Comparison of ENCODE assay signal across 28 cellular contexts in genomic region chr9:33407061-33407460, GRCh38. TPM values are rescaled to one million over a fixed set of nuclear protein-coding genes. Genes with fewer than 3 reads are reported as not detected.
DNase-seq lines count a peak whose midpoint lies in the region; ATAC-seq, FAIRE-seq and TF ChIP-seq lines count a peak whose summit lies in the region.
"Had no signal": no experiment of that assay in that cellular context is flagged by ENCODE, and none has a peak within 500 bp of the region (broad histone marks: within the 10 kb centered on the region; RNA-seq: fewer than 3 reads in every experiment).

No MANE protein-coding gene starts in this region.

- H3K4me2 ChIP-seq in SK-N-SH (no peak overlapping the region), K562 (ENCODE audit: insufficient read depth, low read length) (no peak overlapping the region)
- H3K4me2 ChIP-seq: GM23338 had no signal

- no peaks in the 10 kb centered on the region for H3K79me2 ChIP-seq in SK-N-SH (ENCODE audit: insufficient read depth)
- no peaks in the 10 kb centered on the region for H3K79me2 ChIP-seq in K562 (ENCODE audit: control insufficient read depth, insufficient read depth, low read length)

- H2AFZ ChIP-seq in SK-N-SH (ENCODE audit: low read depth), result no peak overlapping the region
- H2AFZ ChIP-seq in K562 (ENCODE audit: low read depth, low read length), result no peak overlapping the region
- H2AFZ ChIP-seq: GM23338 had no signal

- no TSS peak for BruUV-seq in K562 (replicated peaks; lab: Mats Ljungman, UMichigan)

- H3K9me3 ChIP-seq in SK-N-SH (no peaks in the 10 kb centered on the region), K562 (replicated peaks; ENCODE audit: control insufficient read depth, insufficient read depth, low read depth, low read length) (no peaks in the 10 kb centered on the region)
- H3K9me3 ChIP-seq: BE2C; BLaER1 treated with 17β-estradiol and CSF1 and Interleukin-3, amounts not matched to agents 10 nM and 100 nM; HAP-1 had no signal

- H3K4me1 ChIP-seq in SK-N-SH (ENCODE audit: control insufficient read depth in 1 of 2, insufficient read depth in 2 of 2, low read depth in 1 of 2, low read length in 1 of 2) (no peaks in the 10 kb centered on the region), K562 (replicated peaks in 1 of 2; ENCODE audit: control insufficient read depth in 2 of 2, insufficient read depth in 2 of 2, low read length in 2 of 2) (peaks cover 2 to 26% of the 10 kb centered on the region in 2 experiments; a peak in 2 of 5 replicates)
- H3K4me1 ChIP-seq: BE2C, HAP-1 had no signal

- WGBS in SK-N-SH (ENCODE audit: low lambda C conversion rate), result 78% methylated on average over 3 of the region's 3 CpGs
- WGBS in K562 (ENCODE audit: insufficient coverage, low coverage, missing lambda C conversion rate), result 71% methylated on average over 2 of the region's 3 CpGs

- H3K27me3 ChIP-seq in SK-N-SH (ENCODE audit: insufficient read depth) (no peaks in the 10 kb centered on the region), K562 (ENCODE audit: control insufficient read depth in 2 of 2, insufficient read depth in 2 of 2, low read length in 2 of 2) (no peaks in the 10 kb centered on the region)
- H3K27me3 ChIP-seq: BE2C; BLaER1 treated with 17β-estradiol and CSF1 and Interleukin-3, amounts not matched to agents 10 nM and 100 nM had no signal

- H3F3A ChIP-seq in SK-N-SH (replicated peaks; ENCODE audit: insufficient read depth), result no peaks in the 10 kb centered on the region

- H3K4me3 ChIP-seq in SK-N-SH (ENCODE audit: low read depth in 2 of 2, low read length in 1 of 2) (no peak overlapping the region), K562 (no peak overlapping the region)
- H3K4me3 ChIP-seq: BLaER1 treated with 17β-estradiol and CSF1 and Interleukin-3, amounts not matched to agents 10 nM and 100 nM; GM23338; HAP-1 had no signal

- H3K27me3 Mint-ChIP-seq in stimulated activated naive B cell treated with anti-CD40 and anti-IgM and Interleukin-4, amounts not matched to agents 10 μg/mL and 1 μg/mL and 100 μg/mL, for 72 hours, result peaks cover 14 to 20% of the 10 kb centered on the region in 2 donors
- H3K27me3 Mint-ChIP-seq: CD4-positive, alpha-beta T cell had no signal

- in situ Hi-C loops in K562 (cut with MboI), result loop anchor here (10.0 kb wide), 1 partner anchor 58 kb away; no protein-coding TSS in a partner anchor

- TF ChIP-seq EP300 in SK-N-SH (IDR thresholded peaks at IDR 0.05; ENCODE audit: borderline replicate concordance in 1 of 2, low read depth in 1 of 2, low read length in 1 of 2) (no peak), K562 (IDR thresholded peaks at IDR 0.05; ENCODE audit: low read length) (no peak)

- no peak for TF ChIP-seq POLR2A in K562 (conservative IDR thresholded peaks at IDR 0.05)

- H3K9me3 Mint-ChIP-seq in stimulated activated effector memory CD8-positive, alpha-beta T cell treated with anti-CD3 and anti-CD28 coated beads, Interleukin-12 subunit alpha, Interleukin-12 subunit beta, amount 100 ng/mL, for 72 hours, result no peaks in the 10 kb centered on the region
- H3K9me3 Mint-ChIP-seq in stimulated activated naive B cell treated with anti-CD40 and anti-IgM and Interleukin-4, amounts not matched to agents 10 μg/mL and 1 μg/mL and 100 μg/mL, for 72 hours, result no peaks in the 10 kb centered on the region
- no peaks in the 10 kb centered on the region for H3K9me3 Mint-ChIP-seq in activated naive CD4-positive, alpha-beta T cell treated with anti-CD3 and anti-CD28 coated beads, Interleukin-2, amount 50 U/mL, for 72 hours
- H3K9me3 Mint-ChIP-seq: CD4-positive, alpha-beta T cell; GM23338; HFFc6 had no signal

- H4K20me1 ChIP-seq in SK-N-SH (ENCODE audit: insufficient read depth), result no peaks in the 10 kb centered on the region
- no peaks in the 10 kb centered on the region for H4K20me1 ChIP-seq in K562 (replicated peaks; ENCODE audit: control insufficient read depth, insufficient read depth, low read length)
- H4K20me1 ChIP-seq: BLaER1 treated with 17β-estradiol and CSF1 and Interleukin-3, amounts not matched to agents 10 nM and 100 nM had no signal

- CTCF ChIA-PET in SK-N-SH (lab: Yijun Ruan, JAX), result interaction anchor here (1.4 to 2.4 kb wide), 2 partner anchors 46 to 59 kb away, joined by 9 read pairs; no protein-coding TSS in a partner anchor
- CTCF ChIA-PET in K562 (lab: Yijun Ruan, JAX; ENCODE audit: low intra/inter-chr PET ratio), result no interaction called here

- FAIRE-seq in K562 (lab: Jason Lieb, UNC), result no peak
- FAIRE-seq: A204.1, GM12891, GM18507, H54 had no signal

- no peak overlapping the region for H3K4me3 Mint-ChIP-seq in stimulated activated effector memory CD8-positive, alpha-beta T cell treated with anti-CD3 and anti-CD28 coated beads, Interleukin-12 subunit alpha, Interleukin-12 subunit beta, amount 100 ng/mL, for 72 hours
- no peak overlapping the region for H3K4me3 Mint-ChIP-seq in stimulated activated naive B cell treated with anti-CD40 and anti-IgM and Interleukin-4, amounts not matched to agents 10 μg/mL and 1 μg/mL and 100 μg/mL, for 72 hours
- H3K4me3 Mint-ChIP-seq: CD14-positive monocyte; CD4-positive, alpha-beta T cell; GM23338; HFFc6 had no signal

- peak overlapping the region; percentile 34 for H3K27ac Mint-ChIP-seq in stimulated activated effector memory CD8-positive, alpha-beta T cell treated with anti-CD3 and anti-CD28 coated beads, Interleukin-12 subunit alpha, Interleukin-12 subunit beta, amount 100 ng/mL, for 72 hours
- no peak overlapping the region for H3K27ac Mint-ChIP-seq in stimulated activated naive B cell treated with anti-CD40 and anti-IgM and Interleukin-4, amounts not matched to agents 10 μg/mL and 1 μg/mL and 100 μg/mL, for 72 hours
- no peak overlapping the region for H3K27ac Mint-ChIP-seq in activated naive CD4-positive, alpha-beta T cell treated with anti-CD3 and anti-CD28 coated beads, Interleukin-2, amount 50 U/mL, for 72 hours
- H3K27ac Mint-ChIP-seq: CD14-positive monocyte; CD4-positive, alpha-beta T cell; GM23338; HFFc6 had no signal

- H3K27ac ChIP-seq in SK-N-SH (ENCODE audit: low read depth in 2 of 2, low read length in 1 of 2), result no peak overlapping the region
- H3K27ac ChIP-seq in K562 (ENCODE audit: extremely low read depth, low read depth, low read length), result no peak overlapping the region
- H3K27ac ChIP-seq: 22Rv1; BLaER1 treated with 17β-estradiol and CSF1 and Interleukin-3, amounts not matched to agents 10 nM and 100 nM had no signal

- TF ChIP-seq RAD21 in SK-N-SH (IDR thresholded peaks at IDR 0.05; ENCODE audit: low read length), result no peak
- no peak for TF ChIP-seq RAD21 in K562 (CRISPR knock-in tag; conservative IDR thresholded peaks at IDR 0.05 in 1 of 2, IDR thresholded peaks at IDR 0.05 in 1 of 2)

- DNase-seq in SK-N-SH (no peak), K562 (ENCODE audit: extremely low read depth in 1 of 4, low spot score in 3 of 4) (no peak), NCI-H1105 (lab: John Stamatoyannopoulos, UW) (no peak)
- no peak for DNase-seq in stimulated activated effector memory CD8-positive, alpha-beta T cell treated with anti-CD3 and anti-CD28 coated beads, Interleukin-12 subunit alpha, Interleukin-12 subunit beta, amount 100 ng/mL, for 72 hours (ENCODE audit: low spot score in 2 of 2)
- DNase-seq in stimulated activated naive B cell treated with anti-CD40 and anti-IgM and Interleukin-4, amounts not matched to agents 10 μg/mL and 1 μg/mL and 100 μg/mL, for 72 hours, result no peak
- DNase-seq in activated naive CD4-positive, alpha-beta T cell treated with anti-CD3 and anti-CD28 coated beads, Interleukin-2, amount 50 U/mL, for 72 hours (ENCODE audit: low spot score in 2 of 2), result no peak
- DNase-seq: ACHN; AML-193; BE2C; Calu3; CD4-positive, alpha-beta T cell; COR-L47; DMS53; DMS79 treated with DMSO at 0.1 percent for 48 hours; GF-D8; HFFc6 had no signal

- intact Hi-C loops in K562 (cut with micrococcal nuclease), result loop anchor here (10.0 kb wide), 1 partner anchor 218 kb away; no protein-coding TSS in a partner anchor

- H3K9ac ChIP-seq in SK-N-SH (no peak overlapping the region), K562 (ENCODE audit: insufficient read depth in 1 of 2, low read depth in 2 of 2, low read length in 2 of 2) (no peak overlapping the region)
- H3K9ac ChIP-seq: BLaER1 treated with 17β-estradiol and CSF1 and Interleukin-3, amounts not matched to agents 10 nM and 100 nM had no signal

- ATAC-seq in SK-N-SH treated with all-trans-retinoic acid at 6 μM for 48 hours, result no peak
- no peak for ATAC-seq in K562
- ATAC-seq in stimulated activated effector memory CD8-positive, alpha-beta T cell treated with anti-CD3 and anti-CD28 coated beads, Interleukin-12 subunit alpha, Interleukin-12 subunit beta, amount 100 ng/mL, for 72 hours, result no peak
- no peak for ATAC-seq in stimulated activated naive B cell treated with anti-CD40 and anti-IgM and Interleukin-4, amounts not matched to agents 10 μg/mL and 1 μg/mL and 100 μg/mL, for 72 hours (replicated peaks)
- no peak for ATAC-seq in activated naive CD4-positive, alpha-beta T cell treated with anti-CD3 and anti-CD28 coated beads, Interleukin-2, amount 50 U/mL, for 72 hours
- ATAC-seq: GM23338 had no signal

- no peaks in the 10 kb centered on the region for H3K9me1 ChIP-seq in K562 (ENCODE audit: control insufficient read depth, insufficient read depth, low read length)

- H3K36me3 ChIP-seq in SK-N-SH (replicated peaks in 1 of 2; ENCODE audit: control insufficient read depth in 1 of 2, insufficient read depth in 2 of 2, low read length in 1 of 2) (no peaks in the 10 kb centered on the region), K562 (ENCODE audit: control insufficient read depth, insufficient read depth, low read length) (no peaks in the 10 kb centered on the region)
- H3K36me3 ChIP-seq: BE2C; BLaER1 treated with 17β-estradiol and CSF1 and Interleukin-3, amounts not matched to agents 10 nM and 100 nM; HAP-1 had no signal

- no peaks in the 10 kb centered on the region for H3K9me2 ChIP-seq in SK-N-SH

- no peak for TF ChIP-seq CTCF in SK-N-SH (IDR thresholded peaks at IDR 0.05)
- TF ChIP-seq CTCF in K562 (IDR thresholded peaks at IDR 0.05 in 2 of 3, conservative IDR thresholded peaks at IDR 0.05 in 1 of 3; ENCODE audit: insufficient read depth in 2 of 3, low read depth in 1 of 3, low read length in 3 of 3), result no peak

- POLR2A ChIA-PET in SK-N-SH (lab: Yijun Ruan, JAX) (no interaction called here), K562 (lab: Yijun Ruan, JAX) (no interaction called here)

- H3K4me1 Mint-ChIP-seq in stimulated activated effector memory CD8-positive, alpha-beta T cell treated with anti-CD3 and anti-CD28 coated beads, Interleukin-12 subunit alpha, Interleukin-12 subunit beta, amount 100 ng/mL, for 72 hours, result peaks cover 7% of the 10 kb centered on the region
- no peaks in the 10 kb centered on the region for H3K4me1 Mint-ChIP-seq in stimulated activated naive B cell treated with anti-CD40 and anti-IgM and Interleukin-4, amounts not matched to agents 10 μg/mL and 1 μg/mL and 100 μg/mL, for 72 hours
- H3K4me1 Mint-ChIP-seq: GM23338 had no signal

- peaks cover 6% of the 10 kb centered on the region for H3K36me3 Mint-ChIP-seq in stimulated activated effector memory CD8-positive, alpha-beta T cell treated with anti-CD3 and anti-CD28 coated beads, Interleukin-12 subunit alpha, Interleukin-12 subunit beta, amount 100 ng/mL, for 72 hours
- H3K36me3 Mint-ChIP-seq in stimulated activated naive B cell treated with anti-CD40 and anti-IgM and Interleukin-4, amounts not matched to agents 10 μg/mL and 1 μg/mL and 100 μg/mL, for 72 hours, result no peaks in the 10 kb centered on the region
- H3K36me3 Mint-ChIP-seq in activated naive CD4-positive, alpha-beta T cell treated with anti-CD3 and anti-CD28 coated beads, Interleukin-2, amount 50 U/mL, for 72 hours, result no peaks in the 10 kb centered on the region
- H3K36me3 Mint-ChIP-seq: CD14-positive monocyte had no signal

RNA-seq across cellular contexts. Expression of gene AQP7, which starts 4.7 kb away (rescaled TPM):
- polyA plus RNA-seq in SK-N-SH (2012; rRNA removed) (0.05 TPM in 1 of 2 replicates, not detected in the other), K562 (2011; rRNA removed) (0.50 and 0.53 TPM in 2 replicates), K562 (2014; fragmentation: Illumina TruSeq; extraction: Trizol) (0.07 and 0.15 TPM in 2 replicates), K562 (2014; fragmentation: Nextera tagmentation; extraction: Ambion mirVana) (under 1 TPM in 1 of 2 experiments, not detected in 1; 0.11 TPM), K562 (2014; rRNA removed) (0.04 and 0.46 TPM in 2 replicates)
- polyA plus RNA-seq in SK-N-SH (2012; cell fraction: cytosol; rRNA removed), result 0.03 and 0.05 TPM in 2 replicates
- 0.09 and 0.17 TPM in 2 replicates for polyA plus RNA-seq in SK-N-SH (2012; cell fraction: nucleus; rRNA removed)
- 0.70 and 1.6 TPM in 2 replicates for total RNA-seq in K562 (2011; cell fraction: chromatin; rRNA removed; ENCODE audit: low replicate concordance)
- 0.50 and 1.3 TPM in 2 replicates for total RNA-seq in K562 (2011; cell fraction: nucleolus; rRNA removed)
- total RNA-seq in K562 (2011; cell fraction: nucleoplasm; rRNA removed), result 1.3 and 2.0 TPM in 2 replicates
- total RNA-seq in K562 (2014; rRNA removed) (not detected in 2 replicates), K562 (2014; rRNA removed; fragmentation: Illumina TruSeq; extraction: Trizol) (0.06 TPM in 1 of 2 replicates, not detected in the other), K562 (2015; rRNA removed; fragmentation: Illumina TruSeq; extraction: Trizol) (not detected in 2 replicates), K562 (2021) (0.04 and 0.13 TPM in 2 replicates)
- 0.25 and 1.5 TPM in 2 replicates for polyA plus RNA-seq in K562 (2011; cell fraction: cytosol; rRNA removed)
- polyA plus RNA-seq in K562 (2011; cell fraction: nucleus; rRNA removed), result 1.5 and 1.9 TPM in 2 replicates
- polyA plus RNA-seq in K562 (2012), result 0.17 and 0.66 TPM in 2 replicates
- 0.18 and 0.81 TPM in 2 replicates for polyA minus RNA-seq in K562 (2011; rRNA and poly(A)+ RNA removed)
- polyA minus RNA-seq in K562 (2011; cell fraction: cytosol; rRNA and poly(A)+ RNA removed), result not detected in 2 replicates
- polyA minus RNA-seq in K562 (2011; cell fraction: nucleus; rRNA and poly(A)+ RNA removed), result 0.22 TPM in 1 of 2 replicates, not detected in the other
- total RNA-seq in activated naive CD4-positive, alpha-beta T cell treated with anti-CD3 and anti-CD28 coated beads, Interleukin-2, amount 50 U/mL, for 72 hours, result under 1 TPM in 1 of 2 donors, not detected in 1; 0.29 TPM
- total RNA-seq: Daoy, GM23338, HFFc6 had no signal
- polyA plus RNA-seq: CD14-positive monocyte, GM23338 had no signal

RNA-seq across cellular contexts. Expression of gene AQP3, which starts 40.3 kb away (rescaled TPM):
- 0.52 and 0.64 TPM in 2 replicates for polyA plus RNA-seq in SK-N-SH (2012; rRNA removed)
- 0.49 and 0.55 TPM in 2 replicates for polyA plus RNA-seq in SK-N-SH (2012; cell fraction: cytosol; rRNA removed)
- polyA plus RNA-seq in SK-N-SH (2012; cell fraction: nucleus; rRNA removed), result 0.62 and 0.94 TPM in 2 replicates
- total RNA-seq in K562 (2011; cell fraction: chromatin; rRNA removed; ENCODE audit: low replicate concordance), result 13.3 and 46.7 TPM in 2 replicates
- total RNA-seq in K562 (2011; cell fraction: nucleolus; rRNA removed), result 57.8 and 76.0 TPM in 2 replicates
- total RNA-seq in K562 (2011; cell fraction: nucleoplasm; rRNA removed), result 30.8 and 35.2 TPM in 2 replicates
- total RNA-seq in K562 (2014; rRNA removed), result 17.6 and 26.9 TPM in 2 replicates
- 11.1 and 12.8 TPM in 2 replicates for total RNA-seq in K562 (2014; rRNA removed; fragmentation: Illumina TruSeq; extraction: Trizol)
- 13.3 and 15.1 TPM in 2 replicates for total RNA-seq in K562 (2015; rRNA removed; fragmentation: Illumina TruSeq; extraction: Trizol)
- total RNA-seq in K562 (2021), result 25.5 and 27.1 TPM in 2 replicates
- polyA plus RNA-seq in K562 (2011; rRNA removed), result 25.8 and 31.5 TPM in 2 replicates
- 51.7 and 150 TPM in 2 replicates for polyA plus RNA-seq in K562 (2011; cell fraction: cytosol; rRNA removed)
- 29.5 and 64.4 TPM in 2 replicates for polyA plus RNA-seq in K562 (2011; cell fraction: nucleus; rRNA removed)
- 11.3 and 35.0 TPM in 2 replicates for polyA plus RNA-seq in K562 (2012)
- polyA plus RNA-seq in K562 (2014; fragmentation: Illumina TruSeq; extraction: Trizol), result 25.0 and 30.0 TPM in 2 replicates
- polyA plus RNA-seq in K562 (2014; fragmentation: Nextera tagmentation; extraction: Ambion mirVana), result 1 to 10 TPM; 4.2 to 6.0 TPM
- 25.3 and 29.9 TPM in 2 replicates for polyA plus RNA-seq in K562 (2014; rRNA removed)
- 12.9 and 30.5 TPM in 2 replicates for polyA minus RNA-seq in K562 (2011; rRNA and poly(A)+ RNA removed)
- polyA minus RNA-seq in K562 (2011; cell fraction: cytosol; rRNA and poly(A)+ RNA removed), result 34.6 and 39.6 TPM in 2 replicates
- 6.3 and 7.5 TPM in 2 replicates for polyA minus RNA-seq in K562 (2011; cell fraction: nucleus; rRNA and poly(A)+ RNA removed)
- 10 to 100 TPM in 1 of 2 donors, 1 to 10 TPM in 1; 3.8 to 36.8 TPM for total RNA-seq in activated naive CD4-positive, alpha-beta T cell treated with anti-CD3 and anti-CD28 coated beads, Interleukin-2, amount 50 U/mL, for 72 hours
- total RNA-seq: G401 had no signal
